In the genomic region with DNA sequence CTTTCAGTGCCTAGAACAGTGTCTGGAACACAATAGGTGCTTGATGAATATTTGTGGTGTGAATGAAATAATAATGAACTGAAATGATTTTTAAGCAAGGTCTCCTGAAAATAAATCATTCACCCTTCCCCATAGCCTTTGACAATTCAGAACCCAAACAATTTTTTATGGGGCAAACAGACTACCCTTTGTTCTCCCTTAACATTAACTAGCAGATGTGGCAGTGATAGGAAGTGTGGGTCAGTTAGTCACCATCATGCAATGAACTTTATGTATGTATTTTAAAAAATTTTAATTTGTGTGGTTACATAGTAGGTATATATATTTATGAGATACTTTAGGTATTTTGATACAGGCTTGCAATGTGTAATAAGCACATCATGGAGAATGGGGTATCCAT, we compare ENCODE assay signal across 19 cellular contexts. TPM values are rescaled to one million over a fixed set of nuclear protein-coding genes. Genes with fewer than 3 reads are reported as not detected.
A peak's percentile ranks its signal among the peaks of the same experiment; 100 is the strongest.
DNase-seq lines count a peak whose midpoint lies in the region; ATAC-seq lines count a peak whose summit lies in the region.
"Had no signal": no experiment of that assay in that cellular context is flagged by ENCODE, and none has a peak within 500 bp of the region (broad histone marks: within the 10 kb centered on the region; RNA-seq: fewer than 3 reads in every experiment).

No MANE protein-coding gene starts in this region.

- H3K4me3 Mint-ChIP-seq in activated naive CD4-positive, alpha-beta T cell treated with anti-CD3 and anti-CD28 coated beads, Interleukin-2, amount 10 ng/mL, durations not matched to agents 7 days and 5 days = no peak overlapping the region
- H3K4me3 Mint-ChIP-seq in activated CD4-positive, alpha-beta memory T cell treated with anti-CD3 and anti-CD28 coated beads, Interleukin-2, amount 10 ng/mL, durations not matched to agents 7 days and 5 days = no peak overlapping the region
- H3K4me3 Mint-ChIP-seq in T-cell = peak overlapping the region in 1 of 3 donors; percentile 47
- H3K4me3 Mint-ChIP-seq: GM23338 had no signal

- no peaks in the 10 kb centered on the region for H3K9me3 ChIP-seq in KOPT-K1 (ENCODE audit: insufficient read depth, low read length, poor library complexity, severe bottlenecking)
- H3K9me3 ChIP-seq: MG63 had no signal

- CTCF ChIA-PET in activated naive CD4-positive, alpha-beta T cell treated with anti-CD3 and anti-CD28 coated beads, Interleukin-2, amount 10 ng/mL, durations not matched to agents 7 days and 5 days (lab: Charles Lee) = no interaction called here
- CTCF ChIA-PET in activated CD4-positive, alpha-beta memory T cell treated with anti-CD3 and anti-CD28 coated beads, Interleukin-2, amount 10 ng/mL, durations not matched to agents 7 days and 5 days (lab: Charles Lee) = no interaction called here
- CTCF ChIA-PET in T-cell (lab: Charles Lee) = no interaction called here

- H3K4me1 Mint-ChIP-seq in activated naive CD4-positive, alpha-beta T cell treated with anti-CD3 and anti-CD28 coated beads, Interleukin-2, amount 10 ng/mL, durations not matched to agents 7 days and 5 days = peaks cover 90% of the 10 kb centered on the region
- H3K4me1 Mint-ChIP-seq in activated CD4-positive, alpha-beta memory T cell treated with anti-CD3 and anti-CD28 coated beads, Interleukin-2, amount 10 ng/mL, durations not matched to agents 7 days and 5 days = peaks cover 93% of the 10 kb centered on the region
- peaks cover 57 to 76% (median 66%) of the 10 kb centered on the region in 3 donors for H3K4me1 Mint-ChIP-seq in T-cell
- H3K4me1 Mint-ChIP-seq: GM23338 had no signal

- H3K27ac Mint-ChIP-seq in activated naive CD4-positive, alpha-beta T cell treated with anti-CD3 and anti-CD28 coated beads, Interleukin-2, amount 10 ng/mL, durations not matched to agents 7 days and 5 days = peak overlapping the region; percentile 88
- peak overlapping the region; percentile 84 for H3K27ac Mint-ChIP-seq in activated CD4-positive, alpha-beta memory T cell treated with anti-CD3 and anti-CD28 coated beads, Interleukin-2, amount 10 ng/mL, durations not matched to agents 7 days and 5 days
- H3K27ac Mint-ChIP-seq in T-cell = no peak overlapping the region
- H3K27ac Mint-ChIP-seq: GM23338 had no signal

- ATAC-seq in T-cell (replicated peaks in 1 of 4) (no peak), HG03025 (IDR thresholded peaks at IDR 0.05; ENCODE audit: low FRiP score, unreplicated experiment) (no peak)
- ATAC-seq: GM23338 had no signal

- H3K36me3 Mint-ChIP-seq in activated naive CD4-positive, alpha-beta T cell treated with anti-CD3 and anti-CD28 coated beads, Interleukin-2, amount 10 ng/mL, durations not matched to agents 7 days and 5 days = peaks cover 13% of the 10 kb centered on the region
- H3K36me3 Mint-ChIP-seq in activated CD4-positive, alpha-beta memory T cell treated with anti-CD3 and anti-CD28 coated beads, Interleukin-2, amount 10 ng/mL, durations not matched to agents 7 days and 5 days (ENCODE audit: low read depth) = peaks cover 5% of the 10 kb centered on the region
- H3K36me3 Mint-ChIP-seq in T-cell = no peaks in the 10 kb centered on the region

- H3K27me3 Mint-ChIP-seq in activated naive CD4-positive, alpha-beta T cell treated with anti-CD3 and anti-CD28 coated beads, Interleukin-2, amount 10 ng/mL, durations not matched to agents 7 days and 5 days = no peaks in the 10 kb centered on the region
- no peaks in the 10 kb centered on the region for H3K27me3 Mint-ChIP-seq in activated CD4-positive, alpha-beta memory T cell treated with anti-CD3 and anti-CD28 coated beads, Interleukin-2, amount 10 ng/mL, durations not matched to agents 7 days and 5 days
- H3K27me3 Mint-ChIP-seq in T-cell = peaks cover 0 to 8% of the 10 kb centered on the region in 2 donors

- H3K9me3 Mint-ChIP-seq in activated naive CD4-positive, alpha-beta T cell treated with anti-CD3 and anti-CD28 coated beads, Interleukin-2, amount 10 ng/mL, durations not matched to agents 7 days and 5 days = peaks cover 7% of the 10 kb centered on the region
- peaks cover 3% of the 10 kb centered on the region for H3K9me3 Mint-ChIP-seq in activated CD4-positive, alpha-beta memory T cell treated with anti-CD3 and anti-CD28 coated beads, Interleukin-2, amount 10 ng/mL, durations not matched to agents 7 days and 5 days
- H3K9me3 Mint-ChIP-seq in T-cell = no peaks in the 10 kb centered on the region
- H3K9me3 Mint-ChIP-seq: GM23338 had no signal

- no peak for DNase-seq in activated naive CD4-positive, alpha-beta T cell treated with anti-CD3 and anti-CD28 coated beads, Interleukin-2, amount 10 ng/mL, durations not matched to agents 7 days and 5 days
- DNase-seq in activated naive CD4-positive, alpha-beta T cell (lab: John Stamatoyannopoulos, UW) = no peak
- no peak for DNase-seq in activated CD4-positive, alpha-beta memory T cell treated with anti-CD3 and anti-CD28 coated beads, Interleukin-2, amount 10 ng/mL, durations not matched to agents 7 days and 5 days
- DNase-seq in foreskin melanocyte (peak; percentile 42), T-cell (no peak)
- DNase-seq: DMS 273 treated with DMSO at 0.1 percent for 48 hours, KG1, MG63, NCI-H1092 treated with DMSO at 0.1 percent for 48 hours, NCI-H1694, NCI-H2107, NCI-H226, NCI-H526, RPMI8226 had no signal

- POLR2A ChIA-PET in activated CD4-positive, alpha-beta memory T cell treated with anti-CD3 and anti-CD28 coated beads, Interleukin-2, amount 10 ng/mL, durations not matched to agents 7 days and 5 days (lab: Charles Lee) = interaction anchor here (0.8 to 4.8 kb wide), 4 partner anchors 8 to 36 kb away, joined by 3 to 61 read pairs (median 13); no protein-coding TSS in a partner anchor
- POLR2A ChIA-PET in T-cell (lab: Charles Lee) = no interaction called here

- no peaks in the 10 kb centered on the region for H3K36me3 ChIP-seq in KOPT-K1 (ENCODE audit: insufficient read depth, low read length)
- H3K36me3 ChIP-seq: MG63 had no signal

- peak overlapping the region; percentile 81 for H3K27ac ChIP-seq in KOPT-K1 (ENCODE audit: low read depth, low read length, poor library complexity, severe bottlenecking)

RNA-seq across cellular contexts. Expression of a gene that starts 27.2 kb away (rescaled TPM):
- 100 to 1,000 TPM; 139 TPM for total RNA-seq in activated CD4-positive, alpha-beta memory T cell treated with anti-CD3 and anti-CD28 coated beads, Interleukin-2, amount 10 ng/mL, durations not matched to agents 7 days and 5 days
- total RNA-seq in T-cell = 10 to 100 TPM; 23.8 to 38.4 (median 37.1) TPM
- total RNA-seq: Daoy, GM23338, OCI-LY7 had no signal

Comparison
In these comparisons a context has a peak if more than half of its experiments do, and no peak if none do; other contexts are left out.
1. H3K27ac Mint-ChIP-seq: peak in activated naive CD4-positive, alpha-beta T cell treated with anti-CD3 and anti-CD28 coated beads, Interleukin-2, amount 10 ng/mL, durations not matched to agents 7 days and 5 days (single experiment) and activated CD4-positive, alpha-beta memory T cell treated with anti-CD3 and anti-CD28 coated beads, Interleukin-2, amount 10 ng/mL, durations not matched to agents 7 days and 5 days (single experiment); none in T-cell (0 of 2).